In genomic region chr12:70359458-70360197, GRCh38 we compare ENCODE assay signal across 17 cellular contexts.
"Had no signal": no experiment of that assay in that cellular context is flagged by ENCODE, and none has a peak within 500 bp of the region (broad histone marks: within the 10 kb centered on the region; RNA-seq: fewer than 3 reads in every experiment).

No MANE protein-coding gene starts in this region.

- H3K27ac ChIP-seq: left ventricle myocardium inferior, testis, uterus had no signal

- H3K4me1 ChIP-seq: testis, uterus had no signal

- H3K36me3 ChIP-seq: uterus had no signal

- DNase-seq: activated effector memory CD4-positive, alpha-beta T cell treated with Interleukin-2 at 50 U/mL for 16 hours; activated naive CD4-positive, alpha-beta T cell treated with anti-CD3 and anti-CD28 coated beads for 36 hours; activated T-cell treated with anti-CD3 and anti-CD28 coated beads, Interleukin-2, amount 50 U/mL, for 48 hours; cerebellar nuclear complex; cortex of kidney; foreskin melanocyte; left ventricle myocardium inferior; naive thymus-derived CD4-positive, alpha-beta T cell; occipital lobe; stimulated activated CD4-positive, alpha-beta T cell treated with anti-CD3 and anti-CD28 coated beads, Interleukin-15, amount 100 ng/mL, for 24 hours; testis; trophoblast cell; uterus had no signal

- H3K9me3 ChIP-seq: left ventricle myocardium inferior, testis, uterus had no signal

- FAIRE-seq: endometrium had no signal

- ATAC-seq: naive thymus-derived CD4-positive, alpha-beta T cell; sciatic nerve; stimulated activated memory B cell treated with anti-CD40 and anti-IgM and Interleukin-4, amounts not matched to agents 10 μg/mL and 1 μg/mL and 100 μg/mL, for 72 hours had no signal

- H3K27me3 ChIP-seq: testis, uterus had no signal

- H3K4me2 ChIP-seq: smooth muscle cell had no signal

- H3K4me3 ChIP-seq: left ventricle myocardium inferior, smooth muscle cell, testis, uterus had no signal
